In the genomic region with DNA sequence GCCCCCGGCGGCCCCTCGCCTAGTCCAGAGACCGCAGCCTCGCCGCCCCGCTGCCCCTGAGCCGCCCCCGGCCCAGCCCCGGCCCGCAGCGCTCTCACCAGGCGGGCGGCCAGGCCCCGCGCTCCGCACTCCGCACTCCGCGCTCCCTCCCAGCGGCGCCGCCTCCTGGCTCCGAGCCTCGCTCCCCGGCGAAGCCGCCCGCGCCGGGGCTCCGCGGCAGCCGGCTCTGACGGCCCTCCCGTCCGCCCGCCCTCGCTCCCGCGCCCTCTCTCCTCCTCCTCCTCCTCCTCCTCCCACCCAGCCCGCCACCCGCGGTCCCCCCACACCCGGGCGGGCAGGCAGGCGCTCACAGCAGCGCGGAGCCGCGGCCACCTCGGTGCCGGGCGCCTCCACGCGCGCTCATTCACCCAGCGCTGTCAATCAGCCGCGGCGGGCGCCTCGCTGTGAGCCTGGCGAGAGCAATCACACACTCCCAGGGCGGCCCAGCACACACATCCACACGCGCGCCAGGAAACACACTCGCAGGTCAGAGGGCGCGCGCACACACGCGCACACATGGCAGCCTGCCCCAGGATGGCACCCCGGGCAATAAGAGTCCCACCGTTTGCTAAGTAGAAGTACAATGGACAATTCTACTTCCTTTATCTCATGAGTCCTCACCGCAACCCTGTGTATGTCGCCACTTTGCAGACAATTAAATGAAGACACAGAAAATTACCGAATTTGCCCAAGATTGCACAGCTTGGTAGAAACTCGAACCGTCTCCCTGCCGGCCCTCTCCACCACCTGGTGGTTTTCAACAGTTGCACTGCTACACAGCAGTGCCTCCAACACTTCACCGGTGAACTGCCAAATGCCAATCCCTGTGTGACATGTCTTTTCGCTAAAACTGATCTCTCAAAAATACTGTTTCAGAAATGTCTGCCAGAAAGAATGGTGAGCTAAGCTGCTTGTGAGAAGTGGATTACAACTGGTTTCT, we compare ENCODE assay signal across 8 cellular contexts. TPM values are rescaled to one million over a fixed set of nuclear protein-coding genes. Genes with fewer than 3 reads are reported as not detected.
DNase-seq lines count a peak whose midpoint lies in the region; ATAC-seq and TF ChIP-seq lines count a peak whose summit lies in the region.

A gene (minus strand): TSS at position 228 of the 979 bp plus-strand sequence.

- H3K4me1 ChIP-seq in ACC112 (ENCODE audit: control insufficient read depth, insufficient read depth, low read length, unreplicated experiment) (no peaks in the 10 kb centered on the region), OCI-LY3 (ENCODE audit: low read length) (peaks cover 5% of the 10 kb centered on the region), ovary (ENCODE audit: insufficient read depth) (peaks cover 1% of the 10 kb centered on the region)

- no peak for TF ChIP-seq POLR2A in ovary (IDR thresholded peaks at IDR 0.05)

- H3K9me3 ChIP-seq in OCI-LY3 (ENCODE audit: insufficient read depth, low read length) (no peaks in the 10 kb centered on the region), ovary (no peaks in the 10 kb centered on the region)

- intact Hi-C loops in head of caudate nucleus (cut with DNase I) (no loop called here), ovary (cut with DNase I) (no loop called here)

- H2AFZ ChIP-seq in ACC112 (ENCODE audit: low read length, unreplicated experiment) = peak within 1 kb of the TSS; percentile 43
- peak within 1 kb of the TSS; percentile 97 for H2AFZ ChIP-seq in OCI-LY3 (ENCODE audit: low read depth, low read length)

- no peak for TF ChIP-seq EP300 in ovary (IDR thresholded peaks at IDR 0.05)

- peak within 1 kb of the TSS; percentile 96 for H3K4me2 ChIP-seq in OCI-LY3 (ENCODE audit: low read length)

- ATAC-seq in GM18867 (IDR thresholded peaks at IDR 0.05; ENCODE audit: unreplicated experiment) (peak; percentile 58), GM21447 (IDR thresholded peaks at IDR 0.05; ENCODE audit: unreplicated experiment) (no peak)

- no peaks in the 10 kb centered on the region for H4K20me1 ChIP-seq in OCI-LY3 (ENCODE audit: insufficient read depth, low read length)

- peak within 1 kb of the TSS; percentile 76 for H3K4me3 ChIP-seq in ACC112 (ENCODE audit: low read depth, low read length)
- peak within 1 kb of the TSS; percentile 87 for H3K4me3 ChIP-seq in OCI-LY3 (ENCODE audit: low read length)
- peak within 1 kb of the TSS; percentile 43 for H3K4me3 ChIP-seq in ovary

- H3K27me3 ChIP-seq in ACC112 (ENCODE audit: insufficient read depth, low read length) = peaks cover 67% of the 10 kb centered on the region
- peaks cover 48% of the 10 kb centered on the region for H3K27me3 ChIP-seq in OCI-LY3 (ENCODE audit: low read depth, low read length)
- H3K27me3 ChIP-seq in ovary = no peaks in the 10 kb centered on the region

- no peak within 1 kb of the TSS for H3K27ac ChIP-seq in ACC112 (ENCODE audit: low read depth, low read length)
- H3K27ac ChIP-seq in OCI-LY3 (ENCODE audit: low read length) = no peak within 1 kb of the TSS
- H3K27ac ChIP-seq in ovary = no peak within 1 kb of the TSS

- peak within 1 kb of the TSS; percentile 55 for H3K9ac ChIP-seq in OCI-LY3 (ENCODE audit: low read length)

- WGBS in ovary, 3 donors = 1 to 3% (median 2%) methylated on average over 31 to 84 of the region's 84 CpGs

- H3K36me3 ChIP-seq in ACC112 (ENCODE audit: insufficient read depth, low read length) (no peaks in the 10 kb centered on the region), OCI-LY3 (replicated peaks; ENCODE audit: low read depth, low read length) (no peaks in the 10 kb centered on the region), ovary (no peaks in the 10 kb centered on the region)

- TF ChIP-seq CTCF in OCI-LY3 (IDR thresholded peaks at IDR 0.05; ENCODE audit: low read depth, low read length) (no peak), ovary (IDR thresholded peaks at IDR 0.05) (no peak)

- DNase-seq in activated naive CD4-positive, alpha-beta T cell treated with Interleukin-2 at 50 U/mL for 16 hours = peak; percentile 48
- DNase-seq in head of caudate nucleus = peak in 41 of 42 donors; percentile 34 to 80 (median 56)
- DNase-seq in ovary = peak; percentile 28 to 69 (median 57)
- no peak for DNase-seq in NCI-H1436 treated with DMSO at 0.1 percent for 48 hours (lab: John Stamatoyannopoulos, UW)

- H3K79me2 ChIP-seq in ACC112 (ENCODE audit: control insufficient read depth, insufficient read depth, low read length, unreplicated experiment) (no peaks in the 10 kb centered on the region), OCI-LY3 (ENCODE audit: low read length) (no peaks in the 10 kb centered on the region)

RNA-seq across cellular contexts. Expression of the gene that starts here (rescaled TPM):
- total RNA-seq in ovary = 1 to 10 TPM in 3 of 7 donors, under 1 TPM in 4; 0.11 to 1.1 (median 0.74) TPM
- polyA plus RNA-seq in ovary = 1 to 10 TPM in 1 of 2 donors, under 1 TPM in 1; 0.17 to 1.2 TPM
